Comparison of ENCODE assay signal across 33 cellular contexts in the genomic region with DNA sequence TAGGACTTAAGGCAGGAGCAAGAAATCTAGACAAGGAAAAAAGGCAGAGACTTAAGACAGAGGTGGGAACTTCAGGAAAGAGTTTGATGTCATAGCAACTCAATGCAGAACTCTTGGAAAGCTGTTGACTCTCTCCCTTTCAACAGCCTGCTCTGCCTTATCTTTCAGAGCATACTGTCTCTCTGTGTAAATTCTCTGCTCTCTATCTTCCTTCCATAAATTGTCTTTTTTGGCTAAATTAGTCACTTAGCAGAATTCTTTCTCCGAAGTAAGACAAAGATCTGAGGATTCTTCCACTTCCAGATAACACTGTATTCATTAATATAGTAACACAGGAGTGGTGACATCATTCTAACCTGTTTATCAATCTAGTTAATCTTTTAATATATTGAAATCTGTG.
DNase-seq lines count a peak whose midpoint lies in the region; ATAC-seq, FAIRE-seq and TF ChIP-seq lines count a peak whose summit lies in the region.
"Had no signal": no experiment of that assay in that cellular context is flagged by ENCODE, and none has a peak within 500 bp of the region (broad histone marks: within the 10 kb centered on the region; RNA-seq: fewer than 3 reads in every experiment).

No MANE protein-coding gene starts in this region.

- no peaks in the 10 kb centered on the region for H3K9me1 ChIP-seq in K562 (ENCODE audit: control insufficient read depth, insufficient read depth, low read length)

- H3K4me3 ChIP-seq in HepG2 (replicated peaks in 1 of 3; ENCODE audit: insufficient read depth in 1 of 3, low read depth in 2 of 3, low read length in 3 of 3) (no peak overlapping the region), right lobe of liver (no peak overlapping the region), K562 (no peak overlapping the region)
- H3K4me3 ChIP-seq: A549; BLaER1; BLaER1 treated with 17β-estradiol and CSF1 and Interleukin-3, amounts not matched to agents 10 nM and 100 nM had no signal

- no peak overlapping the region for H3K4me2 ChIP-seq in HepG2 (ENCODE audit: low read depth, low read length)
- H3K4me2 ChIP-seq in K562 (ENCODE audit: insufficient read depth, low read length), result peak overlapping the region; percentile 38; the same call in 1 of the 2 replicates
- H3K4me2 ChIP-seq: A549; BLaER1; BLaER1 treated with 17β-estradiol and CSF1 and Interleukin-3, amounts not matched to agents 10 nM and 100 nM had no signal

- no peak overlapping the region for H3K27ac ChIP-seq in HepG2 (ENCODE audit: extremely low read length, insufficient read depth, low read length)
- H3K27ac ChIP-seq in right lobe of liver, result no peak overlapping the region
- peak overlapping the region; percentile 52; the same call in 1 of the 3 replicates for H3K27ac ChIP-seq in K562 (ENCODE audit: extremely low read depth, low read depth, low read length)
- H3K27ac ChIP-seq: 22Rv1; A549; BLaER1; BLaER1 treated with 17β-estradiol and CSF1 and Interleukin-3, amounts not matched to agents 10 nM and 100 nM; C4-2B had no signal

- no peaks in the 10 kb centered on the region for H4K20me1 ChIP-seq in HepG2 (ENCODE audit: insufficient read depth, low read length)
- no peaks in the 10 kb centered on the region for H4K20me1 ChIP-seq in K562 (replicated peaks; ENCODE audit: control insufficient read depth, insufficient read depth, low read length)
- H4K20me1 ChIP-seq: BLaER1; BLaER1 treated with 17β-estradiol and CSF1 and Interleukin-3, amounts not matched to agents 10 nM and 100 nM had no signal

- H3K4me3 Mint-ChIP-seq in activated T-cell treated with anti-CD3 and anti-CD28 coated beads, Interleukin-2, amount 50 U/mL, for 24 hours, result no peak overlapping the region
- H3K4me3 Mint-ChIP-seq: B cell; CD14-positive monocyte; CD4-positive, alpha-beta memory T cell; CD4-positive, alpha-beta T cell; CD4-positive, CD25-positive, alpha-beta regulatory T cell; CD8-positive, alpha-beta memory T cell; CD8-positive, alpha-beta T cell had no signal

- H3K4me1 Mint-ChIP-seq in activated T-cell treated with anti-CD3 and anti-CD28 coated beads, Interleukin-2, amount 50 U/mL, for 24 hours (ENCODE audit: low read depth), result no peaks in the 10 kb centered on the region
- H3K4me1 Mint-ChIP-seq: CD14-positive monocyte; CD4-positive, alpha-beta memory T cell; CD4-positive, CD25-positive, alpha-beta regulatory T cell; CD8-positive, alpha-beta memory T cell had no signal

- intact Hi-C loops in HepG2 (cut with micrococcal nuclease; ENCODE audit: unreplicated experiment), result no loop called here
- intact Hi-C loops in right lobe of liver (cut with DNase I), result no loop called here
- intact Hi-C loops in K562 (cut with micrococcal nuclease), result no loop called here

- TF ChIP-seq EP300 in HepG2 (IDR thresholded peaks at IDR 0.05; ENCODE audit: low read depth in 2 of 2, low read length in 2 of 2) (no peak), HepG2 (CRISPR knock-in tag; IDR thresholded peaks at IDR 0.05; ENCODE audit: borderline replicate concordance) (no peak), K562 (IDR thresholded peaks at IDR 0.05; ENCODE audit: low read length) (peak; percentile 37; the same call in 1 of the 2 replicates)

- CTCF ChIA-PET in HepG2 (lab: Yijun Ruan, JAX; ENCODE audit: low intra/inter-chr PET ratio, low total read pairs) (no interaction called here), K562 (lab: Yijun Ruan, JAX; ENCODE audit: low intra/inter-chr PET ratio) (no interaction called here)

- no peaks in the 10 kb centered on the region for H3K36me3 ChIP-seq in HepG2 (replicated peaks in 1 of 2; ENCODE audit: control insufficient read depth in 1 of 2, insufficient read depth in 2 of 2, low read length in 2 of 2)
- H3K36me3 ChIP-seq in right lobe of liver, result no peaks in the 10 kb centered on the region
- H3K36me3 ChIP-seq in K562 (ENCODE audit: control insufficient read depth, insufficient read depth, low read length), result no peaks in the 10 kb centered on the region
- H3K36me3 ChIP-seq: BE2C; BLaER1; BLaER1 treated with 17β-estradiol and CSF1 and Interleukin-3, amounts not matched to agents 10 nM and 100 nM had no signal

- H3K9ac ChIP-seq in HepG2 (ENCODE audit: insufficient read depth, low read depth, low read length), result no peak overlapping the region
- H3K9ac ChIP-seq in K562 (ENCODE audit: insufficient read depth in 1 of 2, low read depth in 2 of 2, low read length in 2 of 2), result no peak overlapping the region
- H3K9ac ChIP-seq: BLaER1; BLaER1 treated with 17β-estradiol and CSF1 and Interleukin-3, amounts not matched to agents 10 nM and 100 nM had no signal

- H3K9me3 Mint-ChIP-seq in activated T-cell treated with anti-CD3 and anti-CD28 coated beads, Interleukin-2, amount 50 U/mL, for 24 hours, result no peaks in the 10 kb centered on the region
- H3K9me3 Mint-ChIP-seq: CD4-positive, alpha-beta T cell; CD8-positive, alpha-beta T cell had no signal

- in situ Hi-C loops in HepG2 (cut with HindIII; ENCODE audit: extremely low pct_ligation_motif_present, low pct_unique_long_range_greater_than_20kb) (no loop called here), K562 (cut with MboI) (no loop called here)

- POLR2A ChIA-PET in HepG2 (lab: Yijun Ruan, JAX) (no interaction called here), K562 (lab: Yijun Ruan, JAX) (interaction anchor here (2.1 kb wide), 1 partner anchor 9 kb away, joined by 6 read pairs; no protein-coding TSS in a partner anchor)

- H3K36me3 Mint-ChIP-seq in activated T-cell treated with anti-CD3 and anti-CD28 coated beads, Interleukin-2, amount 50 U/mL, for 24 hours (ENCODE audit: low read depth), result no peaks in the 10 kb centered on the region
- H3K36me3 Mint-ChIP-seq: CD14-positive monocyte; CD4-positive, alpha-beta memory T cell; CD4-positive, CD25-positive, alpha-beta regulatory T cell; CD8-positive, alpha-beta memory T cell; CD8-positive, alpha-beta T cell had no signal

- H3K27me3 Mint-ChIP-seq in activated T-cell treated with anti-CD3 and anti-CD28 coated beads, Interleukin-2, amount 50 U/mL, for 24 hours, result peaks cover 12% of the 10 kb centered on the region
- H3K27me3 Mint-ChIP-seq: B cell had no signal

- H3K9me3 ChIP-seq in HepG2 (ENCODE audit: low read length) (no peaks in the 10 kb centered on the region), right lobe of liver (no peaks in the 10 kb centered on the region), K562 (replicated peaks; ENCODE audit: control insufficient read depth, insufficient read depth, low read depth, low read length) (peaks cover 8% of the 10 kb centered on the region)
- H3K9me3 ChIP-seq: A549, BE2C, Caco-2 had no signal

- TF ChIP-seq CTCF in HepG2 (CRISPR knock-in tag; IDR thresholded peaks at IDR 0.05), result no peak
- TF ChIP-seq CTCF in right lobe of liver (IDR thresholded peaks at IDR 0.05), result no peak
- TF ChIP-seq CTCF in K562 (IDR thresholded peaks at IDR 0.05 in 2 of 3, conservative IDR thresholded peaks at IDR 0.05 in 1 of 3; ENCODE audit: insufficient read depth in 2 of 3, low read depth in 1 of 3, low read length in 3 of 3), result no peak

- no peak for TF ChIP-seq POLR2A in HepG2 (IDR thresholded peaks at IDR 0.05; ENCODE audit: insufficient read depth in 1 of 2, low read depth in 2 of 2, low read length in 2 of 2)
- no peak for TF ChIP-seq POLR2A in right lobe of liver (IDR thresholded peaks at IDR 0.05)
- no peak for TF ChIP-seq POLR2A in K562 (conservative IDR thresholded peaks at IDR 0.05)

- WGBS in HepG2 (ENCODE audit: low lambda C conversion rate), result 0% methylated on average over 1 of the region's 1 CpG
- 54% methylated on average over 1 of the region's 1 CpG for WGBS in right lobe of liver (ENCODE audit: insufficient coverage, low coverage, low lambda C conversion rate, missing lambda C conversion rate)
- WGBS in K562 (ENCODE audit: insufficient coverage, low coverage, missing lambda C conversion rate), result 8% methylated on average over 1 of the region's 1 CpG

- no TSS peak for BruUV-seq in HepG2 (replicated peaks; lab: Mats Ljungman, UMichigan)
- no TSS peak for BruUV-seq in K562 (replicated peaks; lab: Mats Ljungman, UMichigan)

- no peak overlapping the region for H2AFZ ChIP-seq in HepG2 (ENCODE audit: low read length)
- H2AFZ ChIP-seq in K562 (ENCODE audit: low read depth, low read length), result peak overlapping the region; percentile 66

- H3K27me3 ChIP-seq in HepG2 (ENCODE audit: control insufficient read depth in 1 of 2, insufficient read depth in 2 of 2, low read length in 2 of 2) (peaks cover 0 to 3% of the 10 kb centered on the region in 2 experiments; a peak in 1 of 5 replicates), right lobe of liver (no peaks in the 10 kb centered on the region), K562 (ENCODE audit: control insufficient read depth in 2 of 2, insufficient read depth in 2 of 2, low read length in 2 of 2) (no peaks in the 10 kb centered on the region)
- H3K27me3 ChIP-seq: BE2C; BLaER1; BLaER1 treated with 17β-estradiol and CSF1 and Interleukin-3, amounts not matched to agents 10 nM and 100 nM had no signal

- ATAC-seq in HepG2, result no peak
- ATAC-seq in right lobe of liver, result no peak
- ATAC-seq in K562, result peak; percentile 78
- ATAC-seq: A549; CD8-positive, alpha-beta T cell had no signal

- H3K4me1 ChIP-seq in HepG2 (ENCODE audit: insufficient read depth, low read length), result no peaks in the 10 kb centered on the region
- no peaks in the 10 kb centered on the region for H3K4me1 ChIP-seq in right lobe of liver
- peaks cover 0 to 9% of the 10 kb centered on the region in 2 experiments; a peak in 2 of 5 replicates for H3K4me1 ChIP-seq in K562 (replicated peaks in 1 of 2; ENCODE audit: control insufficient read depth in 2 of 2, insufficient read depth in 2 of 2, low read length in 2 of 2)
- H3K4me1 ChIP-seq: A549, BE2C, Caco-2 had no signal

- DNase-seq in HepG2 (ENCODE audit: low spot score) (no peak), right lobe of liver (no peak), K562 (ENCODE audit: extremely low read depth in 1 of 4, low spot score in 3 of 4) (peak in 1 of 4 experiments; percentile 21)
- DNase-seq in activated T-cell treated with anti-CD3 and anti-CD28 coated beads, Interleukin-2, amount 50 U/mL, for 24 hours, result no peak
- DNase-seq: 8988T; ACHN; AML-193; BE2C; C1 segment of cervical spinal cord; Caco-2; Calu3; CD4-positive, alpha-beta memory T cell; CD4-positive, alpha-beta T cell; CD4-positive, CD25-positive, alpha-beta regulatory T cell; CD8-positive, alpha-beta memory T cell; CD8-positive, alpha-beta T cell; COR-L47; DMS 273 treated with DMSO at 0.1 percent for 48 hours; DMS153; DMS53; DMS79; DMS79 treated with DMSO at 0.1 percent for 48 hours; DND-41; EL had no signal

- FAIRE-seq in HepG2 (lab: Jason Lieb, UNC) (no peak), K562 (lab: Jason Lieb, UNC) (no peak)
- FAIRE-seq: A204.1, A549, D721Med had no signal

- H3K27ac Mint-ChIP-seq in activated T-cell treated with anti-CD3 and anti-CD28 coated beads, Interleukin-2, amount 50 U/mL, for 24 hours, result no peak overlapping the region
- H3K27ac Mint-ChIP-seq: B cell; CD14-positive monocyte; CD4-positive, alpha-beta memory T cell; CD4-positive, alpha-beta T cell; CD4-positive, CD25-positive, alpha-beta regulatory T cell; CD8-positive, alpha-beta memory T cell; CD8-positive, alpha-beta T cell had no signal

- TF ChIP-seq RAD21 in HepG2 (CRISPR knock-in tag; IDR thresholded peaks at IDR 0.05) (no peak), K562 (CRISPR knock-in tag; conservative IDR thresholded peaks at IDR 0.05 in 1 of 2, IDR thresholded peaks at IDR 0.05 in 1 of 2) (no peak)

- H3K79me2 ChIP-seq in HepG2 (ENCODE audit: insufficient read depth, low read length) (no peaks in the 10 kb centered on the region), K562 (ENCODE audit: control insufficient read depth, insufficient read depth, low read length) (no peaks in the 10 kb centered on the region)
